11 cellular contexts compared by ENCODE assay signal in the genomic region with DNA sequence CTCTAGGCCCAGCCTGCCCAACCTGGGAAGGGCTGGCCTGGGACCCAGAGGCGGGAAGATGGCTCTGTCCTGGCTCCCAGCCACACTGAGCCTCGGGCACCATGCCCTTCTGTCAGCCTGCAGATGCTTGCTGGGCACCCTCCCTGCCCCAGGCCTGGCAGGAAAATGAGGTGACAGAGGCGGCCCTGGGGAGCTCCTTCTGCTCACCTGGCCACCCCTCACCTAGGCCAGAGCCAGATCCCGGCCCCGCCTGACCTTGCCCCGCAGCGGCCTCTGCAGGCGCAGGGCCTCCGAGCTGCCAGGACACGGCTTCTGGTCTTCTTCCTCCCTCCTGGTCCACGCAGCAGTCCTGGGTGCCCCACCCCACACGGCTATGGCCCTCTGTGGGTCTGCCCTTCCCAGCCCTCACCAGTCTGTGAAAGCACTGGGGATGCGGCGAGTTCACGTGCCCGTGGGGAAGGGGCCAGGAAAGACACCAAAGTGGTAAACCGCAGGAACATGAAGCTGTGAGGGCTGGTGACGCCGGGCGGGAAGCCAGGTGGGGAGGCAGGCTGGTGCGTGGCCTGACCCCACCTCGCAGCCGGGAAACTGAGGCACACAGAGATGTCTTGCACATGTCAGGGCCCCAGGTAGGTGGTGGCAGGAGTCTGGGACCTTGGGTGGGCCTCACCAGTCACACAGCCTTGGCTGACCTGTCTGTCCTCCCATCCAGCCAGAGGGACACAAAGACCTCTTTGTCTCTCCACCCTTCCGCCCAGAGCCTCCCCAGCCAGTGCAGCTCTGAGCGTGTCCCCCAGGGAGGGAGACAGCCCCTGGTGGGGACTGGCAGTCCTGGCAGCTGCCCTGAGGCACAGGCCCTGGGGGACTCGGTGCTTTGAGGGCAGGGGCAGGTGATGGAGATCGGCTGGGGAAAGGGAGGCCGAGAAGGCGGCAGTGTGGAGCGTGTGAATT. TPM values are rescaled to one million over a fixed set of nuclear protein-coding genes. Genes with fewer than 3 reads are reported as not detected.
DNase-seq lines count a peak whose midpoint lies in the region; ATAC-seq, FAIRE-seq and TF ChIP-seq lines count a peak whose summit lies in the region.
"Had no signal": no experiment of that assay in that cellular context is flagged by ENCODE, and none has a peak within 500 bp of the region (broad histone marks: within the 10 kb centered on the region; RNA-seq: fewer than 3 reads in every experiment).

No MANE protein-coding gene starts in this region.

- ATAC-seq in GM18519 (IDR thresholded peaks at IDR 0.05; ENCODE audit: low FRiP score, unreplicated experiment) (no peak), HG03571 (IDR thresholded peaks at IDR 0.05; ENCODE audit: unreplicated experiment) (no peak)

- H3K4ac ChIP-seq in H1 (replicated peaks; ENCODE audit: insufficient read length, low read depth, low read length) (no peak overlapping the region), mesenchymal stem cell (ENCODE audit: low read depth in 1 of 2, low read length in 2 of 2) (no peak overlapping the region)

- TF ChIP-seq POLR2A in H1 (IDR thresholded peaks at IDR 0.05; ENCODE audit: control extremely low read depth in 1 of 2, low read depth in 2 of 2, low read length in 2 of 2): no peak

- H3K27me3 ChIP-seq in H1 (replicated peaks in 1 of 4; ENCODE audit: control insufficient read depth in 3 of 4, extremely low read depth in 1 of 4, insufficient read depth in 3 of 4, low read length in 3 of 4) (no peaks in the 10 kb centered on the region), mesenchymal stem cell (ENCODE audit: control insufficient read depth in 1 of 2, insufficient read depth in 1 of 2, low read length in 2 of 2) (no peaks in the 10 kb centered on the region)

- H3K4me3 ChIP-seq in H1 (ENCODE audit: extremely low read depth in 1 of 4, insufficient read depth in 2 of 4, low read depth in 3 of 4, low read length in 4 of 4) (no peak overlapping the region), mesenchymal stem cell (ENCODE audit: insufficient read depth in 1 of 2, low read depth in 1 of 2, low read length in 2 of 2) (no peak overlapping the region)
- H3K4me3 ChIP-seq: smooth muscle cell had no signal

- H2BK15ac ChIP-seq in H1 (ENCODE audit: low read length): peak overlapping the region; percentile 95; the same call in 1 of the 2 replicates
- no peak overlapping the region for H2BK15ac ChIP-seq in mesenchymal stem cell (ENCODE audit: low read depth, poor library complexity, severe bottlenecking)

- 87% methylated on average over 28 of the region's 30 CpGs; no CpG with 5 or more reads in 1 of the 2 experiments for WGBS in H1 (ENCODE audit: extremely low coverage in 1 of 2, insufficient coverage in 1 of 2, insufficient read length in 1 of 2, insufficient replicate concordance in 2 of 2, low coverage in 1 of 2, low lambda C conversion rate in 2 of 2, missing lambda C conversion rate in 1 of 2), 2 experiments
- WGBS in mesenchymal stem cell: 84% methylated on average over 25 of the region's 30 CpGs

- no peak overlapping the region for H2BK20ac ChIP-seq in H1 (ENCODE audit: low read length)

- H3K4me2 ChIP-seq in H1 (ENCODE audit: insufficient read depth in 1 of 2, low read depth in 2 of 2, low read length in 2 of 2) (no peak overlapping the region), mesenchymal stem cell (ENCODE audit: low read length, poor library complexity, severe bottlenecking) (no peak overlapping the region)
- H3K4me2 ChIP-seq: smooth muscle cell had no signal

- H2AK5ac ChIP-seq in H1 (ENCODE audit: low read depth, low read length): no peak overlapping the region
- peak overlapping the region; percentile 96 for H2AK5ac ChIP-seq in mesenchymal stem cell (ENCODE audit: low read length, severe bottlenecking)

- POLR2A ChIA-PET in H1 (lab: Charles Lee; ENCODE audit: partially characterized antibody): interaction anchor here (0.9 to 29.8 kb wide), 6 partner anchors 10 to 39 kb away, joined by 3 to 844 read pairs (median 6); partner anchors contain the start of genes BAG5, CKB and COA8

- no peaks in the 10 kb centered on the region for H3K79me1 ChIP-seq in H1 (ENCODE audit: low read depth, low read length)
- peaks cover 26% of the 10 kb centered on the region for H3K79me1 ChIP-seq in mesenchymal stem cell (replicated peaks; ENCODE audit: low read length, poor library complexity, severe bottlenecking)

- peaks cover 0 to 4% of the 10 kb centered on the region in 2 experiments for H4K20me1 ChIP-seq in H1 (replicated peaks in 1 of 2; ENCODE audit: control insufficient read depth in 1 of 2, insufficient read depth in 2 of 2, low read length in 2 of 2)

- TF ChIP-seq CTCF in H1 (IDR thresholded peaks at IDR 0.05; ENCODE audit: control extremely low read depth in 1 of 3, insufficient read depth in 1 of 3, low read depth in 1 of 3, low read length in 3 of 3): no peak

- peak overlapping the region; percentile 20; the same call in 1 of the 2 replicates for H4K8ac ChIP-seq in H1 (ENCODE audit: extremely low read depth, insufficient read depth, low read length)
- H4K8ac ChIP-seq in mesenchymal stem cell (ENCODE audit: low read length): no peak overlapping the region

- TF ChIP-seq RAD21 in H1 (IDR thresholded peaks at IDR 0.05 in 1 of 2, conservative IDR thresholded peaks at IDR 0.05 in 1 of 2; ENCODE audit: low read depth in 2 of 2, low read length in 2 of 2): peak in 1 of 2 experiments; percentile 9; a peak in 1 of 4 replicates

- H3K23ac ChIP-seq in H1 (ENCODE audit: insufficient read length) (no peak overlapping the region), mesenchymal stem cell (ENCODE audit: low read length in 2 of 2) (no peak overlapping the region)

- CTCF ChIA-PET in H1 (lab: Charles Lee; ENCODE audit: partially characterized antibody): interaction anchor here (1.0 to 28.8 kb wide), 7 partner anchors 8 to 305 kb away, joined by 3 to 921 read pairs (median 8); partner anchors contain the start of genes BAG5, CKB and TRMT61A

- H2BK12ac ChIP-seq in H1 (ENCODE audit: low read depth, low read length): 0 out of 2 replicates have a peak overlapping the region, but pooled peaks have one; percentile 50
- H2BK12ac ChIP-seq in mesenchymal stem cell (ENCODE audit: low read length in 2 of 2): no peak overlapping the region

- H3K79me2 ChIP-seq in H1 (ENCODE audit: control insufficient read depth in 1 of 2, insufficient read depth in 2 of 2, low read length in 2 of 2): no peaks in the 10 kb centered on the region

- DNase-seq in NCI-H526 treated with DMSO at 0.1 percent for 48 hours (lab: John Stamatoyannopoulos, UW): peak; percentile 63
- DNase-seq in H1 (ENCODE audit: low read depth in 1 of 2, low spot score in 2 of 2): no peak
- DNase-seq in mesenchymal stem cell: no peak
- peak; percentile 86 for DNase-seq in superior temporal gyrus (ENCODE audit: extremely low spot score)
- no peak for DNase-seq in HPDE6-E6E7 (ENCODE audit: extremely low spot score)
- no peak for DNase-seq in NCI-H1417 treated with DMSO at 0.1 percent for 48 hours (lab: John Stamatoyannopoulos, UW)
- DNase-seq: activated CD4-positive, alpha-beta T cell treated with anti-CD3 and anti-CD28 coated beads for 1 hour; NCI-H1105 treated with DMSO at 0.1 percent for 48 hours had no signal

- H2BK5ac ChIP-seq in H1 (ENCODE audit: low read depth, low read length) (no peak overlapping the region; the same call in 1 of the 2 replicates), mesenchymal stem cell (ENCODE audit: low read depth, low read length, poor library complexity, severe bottlenecking) (peak overlapping the region; percentile 20)

- H3K9ac ChIP-seq in H1 (replicated peaks in 1 of 4; ENCODE audit: extremely low read depth in 1 of 4, low read depth in 3 of 4, low read length in 3 of 4) (no peak overlapping the region), mesenchymal stem cell (ENCODE audit: low read length) (peak overlapping the region; percentile 75)

- peak overlapping the region; percentile 9 for H4K91ac ChIP-seq in H1 (replicated peaks; ENCODE audit: insufficient read length, low read length)
- H4K91ac ChIP-seq in mesenchymal stem cell (ENCODE audit: low read length): no peak overlapping the region

- H3K4me1 ChIP-seq in H1 (replicated peaks in 1 of 4; ENCODE audit: control insufficient read depth in 3 of 4, insufficient read depth in 4 of 4, low read length in 3 of 4) (peaks cover 0 to 3% (median 1%) of the 10 kb centered on the region in 4 experiments; a peak in 4 of 7 replicates), mesenchymal stem cell (ENCODE audit: control insufficient read depth, insufficient read depth, low read depth, low read length) (peaks cover 43% of the 10 kb centered on the region)

- no peak overlapping the region for H2BK120ac ChIP-seq in H1 (replicated peaks; ENCODE audit: low read depth, low read length)
- H2BK120ac ChIP-seq in mesenchymal stem cell (ENCODE audit: low read depth, low read length): no peak overlapping the region

- TF ChIP-seq EP300 in H1 (IDR thresholded peaks at IDR 0.05; ENCODE audit: borderline replicate concordance in 1 of 2, low read depth in 2 of 2, low read length in 2 of 2): no peak

- 0 out of 2 replicates have a peak overlapping the region, but pooled peaks have one; percentile 11 for H3K27ac ChIP-seq in H1 (ENCODE audit: low read depth, low read length)
- H3K27ac ChIP-seq in mesenchymal stem cell (ENCODE audit: low read length, poor library complexity, severe bottlenecking): no peak overlapping the region

- no peaks in the 10 kb centered on the region for H3K23me2 ChIP-seq in H1 (ENCODE audit: low read depth, low read length)

- H3K9me3 ChIP-seq in H1 (ENCODE audit: insufficient read depth in 2 of 2, low read depth in 1 of 2, low read length in 1 of 2) (no peaks in the 10 kb centered on the region), mesenchymal stem cell (ENCODE audit: control insufficient read depth, low read length) (no peaks in the 10 kb centered on the region)

- H3K56ac ChIP-seq in H1 (replicated peaks; ENCODE audit: insufficient read length, low read depth, low read length): no peak overlapping the region

- H2AFZ ChIP-seq in H1 (ENCODE audit: low read length) (no peak overlapping the region), mesenchymal stem cell (ENCODE audit: low read depth, low read length) (no peak overlapping the region)

- H3K18ac ChIP-seq in H1 (ENCODE audit: extremely low read depth, low read length) (no peak overlapping the region), mesenchymal stem cell (ENCODE audit: low read depth in 1 of 2, low read length in 2 of 2) (no peak overlapping the region)

- no peak for FAIRE-seq in H1 (lab: Jason Lieb, UNC)

- no peak overlapping the region for H4K5ac ChIP-seq in H1 (ENCODE audit: insufficient read length, low read depth, low read length)

- H3K36me3 ChIP-seq in H1 (ENCODE audit: control insufficient read depth in 2 of 4, insufficient read depth in 4 of 4, low read length in 3 of 4) (no peaks in the 10 kb centered on the region), mesenchymal stem cell (ENCODE audit: control insufficient read depth in 1 of 2, insufficient read depth in 2 of 2, low read depth in 1 of 2, low read length in 2 of 2) (peaks cover 0 to 10% of the 10 kb centered on the region in 2 experiments)

- H3K14ac ChIP-seq in H1 (ENCODE audit: insufficient read length) (no peak overlapping the region), mesenchymal stem cell (ENCODE audit: low read length in 2 of 2) (no peak overlapping the region)

RNA-seq across cellular contexts. Expression of gene BAG5, which starts 12.8 kb away (rescaled TPM):
- 29.2 and 29.5 TPM in 2 replicates for total RNA-seq in H1 (2021; fragmentation: NEBNext Ultra II Directional; extraction: Animal tissue kit (Norgen Biotek cat#: 25700))
- 5.9 and 7.4 TPM in 2 replicates for polyA plus RNA-seq in H1 (2011; rRNA removed)
- polyA plus RNA-seq in H1 (2011; cell fraction: cytosol; rRNA removed): 8.2 TPM
- 5.3 TPM for polyA plus RNA-seq in H1 (2011; cell fraction: nucleus; rRNA removed)
- polyA plus RNA-seq in H1 (2012, experiment 1 of 2): 13.5 to 26.1 TPM (median 16.6 TPM) in 4 replicates
- polyA plus RNA-seq in H1 (2012, experiment 2 of 2): 2.3 TPM
- polyA plus RNA-seq in H1 (2013, experiment 1 of 2): 18.4 TPM
- 17.4 TPM for polyA plus RNA-seq in H1 (2013, experiment 2 of 2)
- polyA minus RNA-seq in H1 (2011; rRNA and poly(A)+ RNA removed): 11.8 and 13.3 TPM in 2 replicates
- polyA minus RNA-seq in H1 (2011; cell fraction: cytosol; rRNA and poly(A)+ RNA removed): 13.7 TPM
- 12.5 TPM for polyA minus RNA-seq in H1 (2011; cell fraction: nucleus; rRNA and poly(A)+ RNA removed)
- 14.8 TPM for polyA plus RNA-seq in mesenchymal stem cell (2013, experiment 1 of 2)
- polyA plus RNA-seq in mesenchymal stem cell (2013, experiment 2 of 2): 14.4 TPM

RNA-seq across cellular contexts. Expression of gene COA8, which starts 13.1 kb away (rescaled TPM):
- total RNA-seq in H1 (2021; fragmentation: NEBNext Ultra II Directional; extraction: Animal tissue kit (Norgen Biotek cat#: 25700)): 35.0 and 35.5 TPM in 2 replicates
- 5.9 and 7.1 TPM in 2 replicates for polyA plus RNA-seq in H1 (2011; rRNA removed)
- 10.9 TPM for polyA plus RNA-seq in H1 (2011; cell fraction: cytosol; rRNA removed)
- 12.8 TPM for polyA plus RNA-seq in H1 (2011; cell fraction: nucleus; rRNA removed)
- 23.7 to 31.1 TPM (median 30.1 TPM) in 4 replicates for polyA plus RNA-seq in H1 (2012, experiment 1 of 2)
- polyA plus RNA-seq in H1 (2012, experiment 2 of 2): 27.0 TPM
- 31.3 TPM for polyA plus RNA-seq in H1 (2013, experiment 1 of 2)
- polyA plus RNA-seq in H1 (2013, experiment 2 of 2): 27.9 TPM
- 4.3 and 5.2 TPM in 2 replicates for polyA minus RNA-seq in H1 (2011; rRNA and poly(A)+ RNA removed)
- polyA minus RNA-seq in H1 (2011; cell fraction: cytosol; rRNA and poly(A)+ RNA removed): 8.7 TPM
- 18.8 TPM for polyA minus RNA-seq in H1 (2011; cell fraction: nucleus; rRNA and poly(A)+ RNA removed)
- 63.1 TPM for polyA plus RNA-seq in mesenchymal stem cell (2013, experiment 1 of 2)
- 58.9 TPM for polyA plus RNA-seq in mesenchymal stem cell (2013, experiment 2 of 2)

RNA-seq across cellular contexts. Expression of gene TRMT61A, which starts 20.6 kb away (rescaled TPM):
- total RNA-seq in H1 (2021; fragmentation: NEBNext Ultra II Directional; extraction: Animal tissue kit (Norgen Biotek cat#: 25700)): 15.1 and 15.8 TPM in 2 replicates
- polyA plus RNA-seq in H1 (2011; rRNA removed): 19.0 and 29.7 TPM in 2 replicates
- polyA plus RNA-seq in H1 (2011; cell fraction: cytosol; rRNA removed): 23.3 TPM
- 44.0 TPM for polyA plus RNA-seq in H1 (2011; cell fraction: nucleus; rRNA removed)
- 9.2 to 14.2 TPM (median 13.8 TPM) in 4 replicates for polyA plus RNA-seq in H1 (2012, experiment 1 of 2)
- 11.3 TPM for polyA plus RNA-seq in H1 (2012, experiment 2 of 2)
- 6.8 TPM for polyA plus RNA-seq in H1 (2013, experiment 1 of 2)
- 6.6 TPM for polyA plus RNA-seq in H1 (2013, experiment 2 of 2)
- polyA minus RNA-seq in H1 (2011; rRNA and poly(A)+ RNA removed): 6.4 and 6.9 TPM in 2 replicates
- 11.2 TPM for polyA minus RNA-seq in H1 (2011; cell fraction: cytosol; rRNA and poly(A)+ RNA removed)
- polyA minus RNA-seq in H1 (2011; cell fraction: nucleus; rRNA and poly(A)+ RNA removed): 26.1 TPM
- polyA plus RNA-seq in mesenchymal stem cell (2013, experiment 1 of 2): 3.6 TPM
- polyA plus RNA-seq in mesenchymal stem cell (2013, experiment 2 of 2): 3.8 TPM

RNA-seq across cellular contexts. Expression of gene CKB, which starts 27.0 kb away (rescaled TPM):
- total RNA-seq in H1 (2021; fragmentation: NEBNext Ultra II Directional; extraction: Animal tissue kit (Norgen Biotek cat#: 25700)): 538 and 572 TPM in 2 replicates
- polyA plus RNA-seq in H1 (2011; rRNA removed): 950 and 1,969 TPM in 2 replicates
- 828 TPM for polyA plus RNA-seq in H1 (2011; cell fraction: cytosol; rRNA removed)
- 1,943 TPM for polyA plus RNA-seq in H1 (2011; cell fraction: nucleus; rRNA removed)
- polyA plus RNA-seq in H1 (2012, experiment 1 of 2): 757 to 990 TPM (median 908 TPM) in 4 replicates
- polyA plus RNA-seq in H1 (2012, experiment 2 of 2): 939 TPM
- 514 TPM for polyA plus RNA-seq in H1 (2013, experiment 1 of 2)
- polyA plus RNA-seq in H1 (2013, experiment 2 of 2): 503 TPM
- polyA minus RNA-seq in H1 (2011; rRNA and poly(A)+ RNA removed): 153 and 156 TPM in 2 replicates
- 356 TPM for polyA minus RNA-seq in H1 (2011; cell fraction: cytosol; rRNA and poly(A)+ RNA removed)
- 378 TPM for polyA minus RNA-seq in H1 (2011; cell fraction: nucleus; rRNA and poly(A)+ RNA removed)
- 46.1 TPM for polyA plus RNA-seq in mesenchymal stem cell (2013, experiment 1 of 2)
- 46.9 TPM for polyA plus RNA-seq in mesenchymal stem cell (2013, experiment 2 of 2)

Comparison
In these comparisons a context has a peak if more than half of its experiments do, and no peak if none do; other contexts are left out.
1. DNase-seq: peak in NCI-H526 treated with DMSO at 0.1 percent for 48 hours (single experiment) and superior temporal gyrus (single experiment); none in H1 (0 of 2), mesenchymal stem cell (single experiment), HPDE6-E6E7 (single experiment) and NCI-H1417 treated with DMSO at 0.1 percent for 48 hours (single experiment).